In the genomic region with DNA sequence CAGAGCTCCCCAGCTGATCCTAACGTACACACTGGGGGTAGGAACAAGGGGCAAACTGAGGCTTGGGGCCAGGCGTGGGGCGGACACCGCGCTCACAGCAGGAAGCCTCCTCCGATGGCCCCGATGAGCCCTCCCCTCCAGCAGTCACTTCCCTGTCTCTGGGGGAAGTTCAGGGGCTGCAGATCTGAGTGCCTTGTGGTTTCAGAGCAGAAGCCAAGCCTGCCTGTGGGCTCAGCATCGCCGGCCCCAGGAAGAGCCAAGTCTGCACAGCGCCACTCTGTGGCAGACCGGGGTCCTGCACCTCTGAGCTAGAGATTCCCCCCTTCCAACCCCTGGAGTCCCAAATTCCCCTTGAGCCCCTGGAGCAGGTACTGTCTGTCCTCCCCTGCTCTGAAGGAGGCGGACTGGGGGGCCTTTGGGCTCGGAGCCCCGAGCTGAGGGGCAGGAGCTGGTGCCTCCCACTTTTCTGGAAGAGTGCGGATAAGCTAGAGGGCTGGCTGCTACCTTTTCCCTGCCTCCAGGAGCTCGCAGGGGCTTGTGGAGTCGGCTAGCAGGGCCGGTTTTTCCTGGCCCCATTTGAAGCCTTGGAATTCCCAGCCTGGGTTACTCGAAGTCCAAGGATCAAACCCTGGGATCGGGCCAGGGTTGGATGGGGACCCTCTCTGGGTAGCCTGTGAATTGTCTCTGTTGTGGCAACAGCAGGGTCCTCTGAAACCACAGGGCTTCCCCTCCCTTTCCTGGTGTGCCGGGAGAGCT, we compare ENCODE assay signal across 8 cellular contexts. TPM values are rescaled to one million over a fixed set of nuclear protein-coding genes. Genes with fewer than 3 reads are reported as not detected.
DNase-seq lines count a peak whose midpoint lies in the region; ATAC-seq and TF ChIP-seq lines count a peak whose summit lies in the region.

No MANE protein-coding gene starts in this region.

- CTCF ChIA-PET in activated CD4-positive, alpha-beta T cell treated with anti-CD3 and anti-CD28 coated beads, Interleukin-2, amount 10 ng/mL, durations not matched to agents 7 days and 5 days (lab: Charles Lee): interaction anchor here (0.8 to 6.8 kb wide), 39 partner anchors 7 to 589 kb away, joined by 3 to 55 read pairs (median 4); a partner anchor contains a TSS

- POLR2A ChIA-PET in activated CD4-positive, alpha-beta T cell treated with anti-CD3 and anti-CD28 coated beads, Interleukin-2, amount 10 ng/mL, durations not matched to agents 7 days and 5 days (lab: Charles Lee): no interaction called here

- DNase-seq in HCEC 1CT: peak; percentile 40
- peak; percentile 80 for DNase-seq in NCI-H2227 (lab: John Stamatoyannopoulos, UW; ENCODE audit: unreplicated experiment)
- peak; percentile 76 for DNase-seq in activated CD4-positive, alpha-beta T cell treated with anti-CD3 and anti-CD28 coated beads, Interleukin-2, amount 10 ng/mL, durations not matched to agents 7 days and 5 days
- DNase-seq in dedifferentiated amniotic fluid mesenchymal stem cell (ENCODE audit: extremely low spot score): peak; percentile 49
- peak; percentile 76 to 96 for DNase-seq in lower leg skin (ENCODE audit: low spot score in 2 of 2)
- peak; percentile 55 to 67 for DNase-seq in stimulated activated CD4-positive, alpha-beta T cell treated with anti-CD3 and anti-CD28 coated beads, Interleukin-4, amount 100 ng/mL, for 4 hours

- no peak for TF ChIP-seq POLR2A in lower leg skin (IDR thresholded peaks at IDR 0.05)

- H3K9me3 ChIP-seq in ES-I3 (ENCODE audit: control insufficient read depth, insufficient read depth, low read length): no peaks in the 10 kb centered on the region

- no peaks in the 10 kb centered on the region for H3K9me3 Mint-ChIP-seq in activated CD4-positive, alpha-beta T cell treated with anti-CD3 and anti-CD28 coated beads, Interleukin-2, amount 10 ng/mL, durations not matched to agents 7 days and 5 days

- H3K36me3 ChIP-seq in ES-I3 (ENCODE audit: insufficient read depth, low read length): peaks cover 6% of the 10 kb centered on the region

- no peak for ATAC-seq in HG03045 (IDR thresholded peaks at IDR 0.05; ENCODE audit: unreplicated experiment)

- TF ChIP-seq CTCF in lower leg skin (IDR thresholded peaks at IDR 0.05): peak in 1 of 3 donors; percentile 66

- peaks cover 14% of the 10 kb centered on the region for H3K27me3 Mint-ChIP-seq in activated CD4-positive, alpha-beta T cell treated with anti-CD3 and anti-CD28 coated beads, Interleukin-2, amount 10 ng/mL, durations not matched to agents 7 days and 5 days

- WGBS in lower leg skin, 2 donors: 28 to 31% methylated on average over 18 to 20 of the region's 21 CpGs

- peak overlapping the region; percentile 60 for H3K4me3 Mint-ChIP-seq in activated CD4-positive, alpha-beta T cell treated with anti-CD3 and anti-CD28 coated beads, Interleukin-2, amount 10 ng/mL, durations not matched to agents 7 days and 5 days

- H3K9ac ChIP-seq in ES-I3 (ENCODE audit: low read depth, low read length): peak overlapping the region; percentile 42; the same call in 1 of the 2 replicates

- intact Hi-C loops in lower leg skin (cut with DNase I; ENCODE audit: low total_unique reads): loop anchor here (10.0 kb wide), 1 partner anchor 311 kb away; no protein-coding TSS in a partner anchor

- no peak overlapping the region for H3K27ac Mint-ChIP-seq in activated CD4-positive, alpha-beta T cell treated with anti-CD3 and anti-CD28 coated beads, Interleukin-2, amount 10 ng/mL, durations not matched to agents 7 days and 5 days

- H3K4me1 ChIP-seq in ES-I3 (ENCODE audit: insufficient read depth, low read length): peaks cover 10% of the 10 kb centered on the region; the same call in 1 of the 2 replicates

- H3K4me3 ChIP-seq in lower leg skin (ENCODE audit: low read depth, poor library complexity, severe bottlenecking): no peak overlapping the region

- H3K36me3 Mint-ChIP-seq in activated CD4-positive, alpha-beta T cell treated with anti-CD3 and anti-CD28 coated beads, Interleukin-2, amount 10 ng/mL, durations not matched to agents 7 days and 5 days (ENCODE audit: low read depth): no peaks in the 10 kb centered on the region

- peaks cover 31% of the 10 kb centered on the region for H3K4me1 Mint-ChIP-seq in activated CD4-positive, alpha-beta T cell treated with anti-CD3 and anti-CD28 coated beads, Interleukin-2, amount 10 ng/mL, durations not matched to agents 7 days and 5 days

RNA-seq across cellular contexts. Expression of a gene that starts 2.9 kb away (rescaled TPM):
- 10 to 100 TPM; 25.7 to 27.3 TPM for total RNA-seq in activated CD4-positive, alpha-beta T cell treated with anti-CD3 and anti-CD28 coated beads, Interleukin-2, amount 10 ng/mL, durations not matched to agents 7 days and 5 days
- 100 to 1,000 TPM in 1 of 4 donors, 10 to 100 TPM in 3; 62.9 to 113 (median 69.9) TPM for total RNA-seq in lower leg skin
